Comparison of ENCODE assay signal across 9 cellular contexts in the genomic region with DNA sequence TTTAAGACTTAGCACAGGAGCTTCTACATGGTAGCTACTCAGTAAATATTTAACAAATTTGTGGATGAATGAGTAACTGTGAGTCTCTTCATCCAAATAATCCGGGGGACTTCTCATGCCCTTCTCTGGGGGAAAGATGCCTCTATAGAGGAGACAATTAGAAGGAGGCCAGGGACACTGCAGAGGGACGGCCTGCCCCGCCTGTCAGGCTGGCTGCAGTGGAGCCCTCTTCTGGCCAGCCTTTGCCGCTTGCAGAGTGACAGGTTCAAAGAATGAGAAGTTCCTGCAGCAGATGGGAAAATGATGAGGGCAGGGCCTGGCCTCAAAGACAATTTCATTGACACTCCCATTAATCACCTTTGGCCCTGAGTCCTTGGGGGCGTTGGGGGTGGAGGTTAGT.
DNase-seq lines count a peak whose midpoint lies in the region; ATAC-seq and TF ChIP-seq lines count a peak whose summit lies in the region.
"Had no signal": no experiment of that assay in that cellular context is flagged by ENCODE, and none has a peak within 500 bp of the region (broad histone marks: within the 10 kb centered on the region; RNA-seq: fewer than 3 reads in every experiment).

No MANE protein-coding gene starts in this region.

- H3K4me1 Mint-ChIP-seq in activated naive CD8-positive, alpha-beta T cell treated with anti-CD3 and anti-CD28 coated beads for 36 hours = peaks cover 2% of the 10 kb centered on the region

- peaks cover 91% of the 10 kb centered on the region for H3K27me3 Mint-ChIP-seq in activated naive CD8-positive, alpha-beta T cell treated with anti-CD3 and anti-CD28 coated beads for 36 hours

- no peak overlapping the region for H3K4me3 Mint-ChIP-seq in activated naive CD8-positive, alpha-beta T cell treated with anti-CD3 and anti-CD28 coated beads for 36 hours

- H3K36me3 Mint-ChIP-seq in activated naive CD8-positive, alpha-beta T cell treated with anti-CD3 and anti-CD28 coated beads for 36 hours = no peaks in the 10 kb centered on the region

- WGBS in right lobe of liver (ENCODE audit: insufficient coverage, low coverage, low lambda C conversion rate, missing lambda C conversion rate) = 34% methylated on average over 2 of the region's 5 CpGs

- ATAC-seq in right lobe of liver (peak; percentile 86 to 94 (median 92)), GM21367 (IDR thresholded peaks at IDR 0.05; ENCODE audit: unreplicated experiment) (no peak)

- intact Hi-C loops in right lobe of liver (cut with DNase I) = no loop called here

- TF ChIP-seq POLR2A in right lobe of liver (IDR thresholded peaks at IDR 0.05) = no peak

- H3K9me3 ChIP-seq in right lobe of liver = no peaks in the 10 kb centered on the region

- TF ChIP-seq CTCF in right lobe of liver (IDR thresholded peaks at IDR 0.05) = peak; percentile 41 to 75 (median 60)

- H3K4me1 ChIP-seq in right lobe of liver = no peaks in the 10 kb centered on the region

- no peaks in the 10 kb centered on the region for H3K36me3 ChIP-seq in right lobe of liver

- DNase-seq in DMS 273 (lab: John Stamatoyannopoulos, UW; ENCODE audit: unreplicated experiment) (peak; percentile 52), DMS 273 treated with DMSO at 0.1 percent for 48 hours (lab: John Stamatoyannopoulos, UW) (no peak), NCI-H69 (lab: John Stamatoyannopoulos, UW) (peak; percentile 49), right lobe of liver (peak; percentile 60 to 70 (median 63)), NCI-H1694 (lab: John Stamatoyannopoulos, UW) (no peak), hippocampal formation (lab: John Stamatoyannopoulos, UW) (no peak)
- peak; percentile 36 for DNase-seq in activated naive CD8-positive, alpha-beta T cell treated with anti-CD3 and anti-CD28 coated beads for 36 hours

- H3K4me3 ChIP-seq in right lobe of liver = no peak overlapping the region

- no peak overlapping the region for H3K27ac ChIP-seq in right lobe of liver
- H3K27ac ChIP-seq: epithelial cell of prostate had no signal

- H3K27ac Mint-ChIP-seq in activated naive CD8-positive, alpha-beta T cell treated with anti-CD3 and anti-CD28 coated beads for 36 hours = no peak overlapping the region

- H3K27me3 ChIP-seq in right lobe of liver = no peaks in the 10 kb centered on the region

- no peaks in the 10 kb centered on the region for H3K9me3 Mint-ChIP-seq in activated naive CD8-positive, alpha-beta T cell treated with anti-CD3 and anti-CD28 coated beads for 36 hours

Comparison
In these comparisons a context has a peak if more than half of its experiments do, and no peak if none do; other contexts are left out.
1. DNase-seq: peak in DMS 273 (single experiment), NCI-H69 (single experiment), activated naive CD8-positive, alpha-beta T cell treated with anti-CD3 and anti-CD28 coated beads for 36 hours (single experiment) and right lobe of liver (3 of 3); none in DMS 273 treated with DMSO at 0.1 percent for 48 hours (single experiment), NCI-H1694 (single experiment) and hippocampal formation (0 of 2).